Comparison of ENCODE assay signal across 8 cellular contexts in the genomic region with DNA sequence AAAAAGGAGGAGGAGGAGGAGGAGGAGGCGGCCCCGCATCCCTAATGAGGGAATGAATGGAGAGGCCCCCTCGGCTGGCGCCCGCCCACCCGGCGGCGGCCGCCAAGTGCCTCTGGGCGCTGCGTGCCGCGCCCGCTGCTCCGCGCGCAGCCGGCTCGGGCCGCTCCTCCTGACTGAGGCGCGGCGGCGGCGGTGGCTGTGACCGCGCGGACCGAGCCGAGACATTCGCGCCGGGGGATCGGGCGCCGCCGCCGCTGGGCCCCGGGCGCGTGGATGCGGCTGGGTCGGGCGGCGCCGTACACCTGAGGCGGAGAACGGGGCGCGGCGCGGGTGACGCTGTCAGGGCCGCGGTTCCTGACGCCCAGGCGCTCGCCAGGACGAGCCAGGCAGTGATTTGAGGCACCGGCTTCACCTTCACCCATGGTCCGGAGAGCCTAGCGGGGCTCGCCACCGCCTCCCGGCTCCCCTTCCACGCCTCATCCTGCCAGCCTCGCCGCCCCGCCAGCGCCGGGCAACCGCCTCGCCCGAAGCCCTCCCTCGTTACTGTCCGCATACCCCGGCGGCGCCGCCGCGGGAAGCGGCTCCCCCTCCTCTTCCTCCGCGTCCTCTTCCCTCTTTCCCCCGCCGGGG. TPM values are rescaled to one million over a fixed set of nuclear protein-coding genes. Genes with fewer than 3 reads are reported as not detected.
DNase-seq lines count a peak whose midpoint lies in the region; ATAC-seq and TF ChIP-seq lines count a peak whose summit lies in the region.

A gene (plus strand): TSS at position 88 of the 630 bp plus-strand sequence. CDS start 687 bp downstream, outside the sequence.

- DNase-seq in GM13976 (ENCODE audit: low spot score), result peak; percentile 64
- peak; percentile 66 for DNase-seq in NCI-H446 treated with DMSO at 0.1 percent for 48 hours (lab: John Stamatoyannopoulos, UW)
- peak in 51 of 58 donors; percentile 21 to 81 (median 59) for DNase-seq in anterior cingulate cortex (lab: John Stamatoyannopoulos, UW)
- peak; percentile 73 for DNase-seq in right atrium auricular region (ENCODE audit: low spot score)
- DNase-seq in posterior cingulate gyrus, result peak; percentile 34 to 92 (median 66)
- DNase-seq in NOMO-1 (lab: John Stamatoyannopoulos, UW; ENCODE audit: unreplicated experiment in 2 of 2), result no peak

- TF ChIP-seq CTCF in GM13976 (IDR thresholded peaks at IDR 0.05; ENCODE audit: borderline replicate concordance, control extremely low read depth, extremely low read depth, insufficient read depth, missing control alignments) (no peak), right atrium auricular region (IDR thresholded peaks at IDR 0.05) (no peak)

- ATAC-seq in HG02870 (IDR thresholded peaks at IDR 0.05; ENCODE audit: unreplicated experiment), result peak; percentile 45

- no peak within 1 kb of the TSS for H3K27ac ChIP-seq in ACC112 (ENCODE audit: low read depth, low read length)
- peak within 1 kb of the TSS; percentile 93 to 96 for H3K27ac ChIP-seq in right atrium auricular region

- no peaks in the 10 kb centered on the region for H3K9me3 ChIP-seq in right atrium auricular region

- H3K4me3 ChIP-seq in ACC112 (ENCODE audit: low read depth, low read length) (peak within 1 kb of the TSS; percentile 70), right atrium auricular region (peak within 1 kb of the TSS; percentile 75 to 89)

- in situ Hi-C loops in GM13976 (cut with MboI; ENCODE audit: low sequenced_read_pairs, unreplicated experiment), result no loop called here

- peak within 1 kb of the TSS; percentile 30 for H2AFZ ChIP-seq in ACC112 (ENCODE audit: low read length, unreplicated experiment)

- intact Hi-C loops in posterior cingulate gyrus (cut with DNase I), result no loop called here

- H3K27me3 ChIP-seq in ACC112 (ENCODE audit: insufficient read depth, low read length) (peaks cover 86% of the 10 kb centered on the region), right atrium auricular region (no peaks in the 10 kb centered on the region)

- H3K79me2 ChIP-seq in ACC112 (ENCODE audit: control insufficient read depth, insufficient read depth, low read length, unreplicated experiment), result no peaks in the 10 kb centered on the region

- H3K36me3 ChIP-seq in ACC112 (ENCODE audit: insufficient read depth, low read length) (no peaks in the 10 kb centered on the region), right atrium auricular region (no peaks in the 10 kb centered on the region)

- H3K4me1 ChIP-seq in ACC112 (ENCODE audit: control insufficient read depth, insufficient read depth, low read length, unreplicated experiment) (peaks cover 4% of the 10 kb centered on the region), right atrium auricular region (peaks cover 0 to 23% of the 10 kb centered on the region in 2 donors)

RNA-seq across cellular contexts. Expression of the gene that starts here (rescaled TPM):
- 10 to 100 TPM; 12.5 to 20.0 TPM for total RNA-seq in right atrium auricular region

Comparison
In these comparisons a context has a peak if more than half of its experiments do, and no peak if none do; other contexts are left out.
1. DNase-seq: peak in GM13976 (single experiment), NCI-H446 treated with DMSO at 0.1 percent for 48 hours (single experiment), anterior cingulate cortex (51 of 58), right atrium auricular region (single experiment) and posterior cingulate gyrus (10 of 10); none in NOMO-1 (0 of 2).